30 cellular contexts compared by ENCODE assay signal in the genomic region with DNA sequence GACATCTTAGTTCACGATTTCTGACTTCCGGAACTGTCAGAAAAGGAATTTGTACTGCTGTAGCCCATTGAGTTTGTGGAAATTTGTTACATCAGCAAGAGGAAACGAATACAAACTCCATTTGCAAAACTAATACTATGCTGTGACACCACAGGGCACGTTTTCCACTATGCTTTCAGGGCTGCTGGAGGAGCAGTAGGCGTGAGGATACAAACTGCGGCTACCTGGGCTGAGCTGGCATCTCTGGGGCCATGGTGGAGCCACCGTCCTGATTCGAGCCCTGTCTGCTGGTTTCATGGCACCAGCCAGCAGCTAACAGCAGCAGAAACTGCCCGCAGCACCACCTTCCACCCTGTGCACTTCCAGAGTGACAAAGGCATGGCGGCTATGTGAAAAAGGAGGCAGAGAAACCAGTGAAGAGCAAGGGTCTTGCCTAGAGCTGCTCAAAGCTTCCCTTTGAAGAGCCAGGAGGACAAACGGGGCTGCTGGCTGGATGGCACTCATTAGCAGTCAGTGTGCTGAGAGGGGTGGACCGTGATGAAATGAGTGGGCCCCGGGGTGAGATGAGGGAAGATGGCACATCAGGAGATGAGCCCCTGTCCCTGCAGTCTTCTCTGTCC.
"Had no signal": no experiment of that assay in that cellular context is flagged by ENCODE, and none has a peak within 500 bp of the region (broad histone marks: within the 10 kb centered on the region; RNA-seq: fewer than 3 reads in every experiment).

No MANE protein-coding gene starts in this region.

- H3K79me2 ChIP-seq: parathyroid adenoma had no signal

- FAIRE-seq: islet of Langerhans, kidney, urothelium cell line had no signal

- H2AFZ ChIP-seq: neural progenitor cell, parathyroid adenoma had no signal

- H3K27ac Mint-ChIP-seq: mesothelial cell of epicardium; naive B cell; natural killer cell; nephron progenitor cell; neural progenitor cell; stimulated activated effector memory CD8-positive, alpha-beta T cell treated with anti-CD3 and anti-CD28 coated beads, Interleukin-12 subunit alpha, Interleukin-12 subunit beta, amount 100 ng/mL, for 72 hours; stimulated activated naive CD8-positive, alpha-beta T cell treated with anti-CD3 and anti-CD28 coated beads, Interleukin-15, Interleukin-2, amounts not matched to agents 100 ng/mL and 50 ng/mL, for 24 hours had no signal

- H3K9ac ChIP-seq: neural progenitor cell, parathyroid adenoma had no signal

- H3K4me3 Mint-ChIP-seq: mesothelial cell of epicardium; natural killer cell; nephron progenitor cell; neural progenitor cell; stimulated activated effector memory CD8-positive, alpha-beta T cell treated with anti-CD3 and anti-CD28 coated beads, Interleukin-12 subunit alpha, Interleukin-12 subunit beta, amount 100 ng/mL, for 72 hours; stimulated activated naive CD8-positive, alpha-beta T cell treated with anti-CD3 and anti-CD28 coated beads, Interleukin-15, Interleukin-2, amounts not matched to agents 100 ng/mL and 50 ng/mL, for 24 hours had no signal

- DNase-seq: hypothalamus; immature natural killer cell; kidney; left ventricle myocardium inferior; mesendoderm; naive B cell; natural killer cell; nephron progenitor cell; occipital lobe; right lobe of liver; stimulated activated CD4-positive, alpha-beta T cell treated with anti-CD3 and anti-CD28 coated beads, Interleukin-12 subunit alpha, Interleukin-12 subunit beta, amount 100 ng/mL, for 4 hours; stimulated activated CD4-positive, alpha-beta T cell treated with anti-CD3 and anti-CD28 coated beads, Interleukin-15, amount 100 ng/mL, for 24 hours; stimulated activated CD4-positive, alpha-beta T cell treated with anti-CD3 and anti-CD28 coated beads, Interleukin-2, amount 100 ng/mL, for 24 hours; stimulated activated CD4-positive, alpha-beta T cell treated with anti-CD3 and anti-CD28 coated beads, Interleukin-4, amount 100 ng/mL, for 24 hours; stimulated activated naive CD4-positive, alpha-beta T cell; tibial artery; upper lobe of right lung had no signal

- ATAC-seq: natural killer cell; psoas muscle; right lobe of liver; stimulated activated effector memory CD8-positive, alpha-beta T cell treated with anti-CD3 and anti-CD28 coated beads, Interleukin-12 subunit alpha, Interleukin-12 subunit beta, amount 100 ng/mL, for 72 hours; upper lobe of right lung had no signal

- H3K9me3 Mint-ChIP-seq: immature natural killer cell; natural killer cell; neural progenitor cell; stimulated activated effector memory CD8-positive, alpha-beta T cell treated with anti-CD3 and anti-CD28 coated beads, Interleukin-12 subunit alpha, Interleukin-12 subunit beta, amount 100 ng/mL, for 72 hours; stimulated activated naive CD8-positive, alpha-beta T cell treated with anti-CD3 and anti-CD28 coated beads, Interleukin-15, Interleukin-2, amounts not matched to agents 100 ng/mL and 50 ng/mL, for 24 hours had no signal

- H3K9me3 ChIP-seq: neutrophil, psoas muscle, right lobe of liver, suprapubic skin, thoracic aorta, tibial artery, upper lobe of right lung had no signal

- H3K4me2 ChIP-seq: neural progenitor cell, smooth muscle cell had no signal

- H3K4me3 ChIP-seq: left ventricle myocardium inferior, lung, neural progenitor cell, psoas muscle, right lobe of liver, smooth muscle cell, suprapubic skin, thoracic aorta, tibial artery, upper lobe of right lung had no signal

- H3K36me3 Mint-ChIP-seq: immature natural killer cell; mesothelial cell of epicardium; naive B cell; natural killer cell; neural progenitor cell; stimulated activated effector memory CD8-positive, alpha-beta T cell treated with anti-CD3 and anti-CD28 coated beads, Interleukin-12 subunit alpha, Interleukin-12 subunit beta, amount 100 ng/mL, for 72 hours had no signal

- H3K4me1 Mint-ChIP-seq: naive B cell had no signal

- H3K36me3 ChIP-seq: left ventricle myocardium inferior, neural progenitor cell, neutrophil, right lobe of liver, suprapubic skin, thoracic aorta, tibial artery, upper lobe of right lung had no signal

- H3K27ac ChIP-seq: left ventricle myocardium inferior, neural progenitor cell, neutrophil, parathyroid adenoma, psoas muscle, right lobe of liver, suprapubic skin, thoracic aorta, tibial artery, upper lobe of right lung had no signal

- H3K27me3 ChIP-seq: neural progenitor cell, right lobe of liver, tibial artery had no signal

- H3K4me1 ChIP-seq: left ventricle myocardium inferior, parathyroid adenoma, right lobe of liver, upper lobe of right lung had no signal
